ENCODE assay signal across 18 cellular contexts in the genomic region with DNA sequence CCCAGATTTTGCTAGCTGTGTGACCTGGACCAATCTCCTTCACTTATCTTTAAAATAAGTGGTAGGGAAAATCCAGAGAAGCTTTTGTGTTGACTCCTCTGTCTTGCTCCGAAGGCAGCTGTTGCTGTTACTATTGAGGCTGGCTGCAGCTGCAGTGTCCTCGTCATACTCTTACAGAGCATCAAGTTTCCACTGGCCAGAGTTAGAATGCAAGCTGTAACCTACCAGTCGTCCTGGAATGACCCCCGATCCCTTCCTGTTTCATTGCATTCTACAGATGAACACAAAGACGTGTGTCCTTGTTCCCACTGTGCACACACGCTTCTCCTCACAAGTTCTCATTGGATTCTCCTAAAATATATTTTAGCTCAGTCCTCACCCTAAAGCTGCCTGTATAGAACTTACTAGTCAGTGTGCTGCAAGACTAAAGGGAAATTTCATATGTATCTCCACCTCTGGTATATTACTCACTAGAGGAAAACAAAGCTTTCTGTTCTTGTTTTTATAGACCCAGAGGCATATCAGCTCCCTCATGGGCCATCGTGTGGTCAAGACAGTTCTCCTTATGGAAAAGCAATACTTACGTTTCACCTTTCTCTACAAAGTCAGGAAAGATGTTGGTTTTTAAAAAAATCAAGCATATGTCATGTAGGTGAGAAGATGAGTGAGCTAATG.
A peak's percentile ranks its signal among the peaks of the same experiment; 100 is the strongest.
DNase-seq lines count a peak whose midpoint lies in the region; ATAC-seq and TF ChIP-seq lines count a peak whose summit lies in the region.
"Had no signal": no experiment of that assay in that cellular context is flagged by ENCODE, and none has a peak within 500 bp of the region (broad histone marks: within the 10 kb centered on the region; RNA-seq: fewer than 3 reads in every experiment).

No MANE protein-coding gene starts in this region.

- H3K9me3 Mint-ChIP-seq in WTC11: no peaks in the 10 kb centered on the region
- H3K9me3 Mint-ChIP-seq: activated T-cell treated with anti-CD3 and anti-CD28 coated beads, Interleukin-2, amount 50 U/mL, for 4 hours; stimulated activated naive CD8-positive, alpha-beta T cell treated with anti-CD3 and anti-CD28 coated beads, Interleukin-15, Interleukin-2, amounts not matched to agents 100 ng/mL and 50 ng/mL, for 24 hours had no signal

- ATAC-seq in WTC11: peak; percentile 55
- ATAC-seq in HG02610 (IDR thresholded peaks at IDR 0.05; ENCODE audit: unreplicated experiment): no peak
- ATAC-seq in HG03139 (IDR thresholded peaks at IDR 0.05; ENCODE audit: unreplicated experiment): no peak
- ATAC-seq in GM21619 (IDR thresholded peaks at IDR 0.05; ENCODE audit: unreplicated experiment): no peak
- ATAC-seq: activated CD4-positive, alpha-beta T cell treated with anti-CD3 and anti-CD28 coated beads for 36 hours; activated T-cell treated with anti-CD3 and anti-CD28 coated beads, Interleukin-2, amount 50 U/mL, for 4 hours; T-cell had no signal

- no peaks in the 10 kb centered on the region for H3K4me1 Mint-ChIP-seq in WTC11
- H3K4me1 Mint-ChIP-seq: activated CD4-positive, alpha-beta T cell treated with anti-CD3 and anti-CD28 coated beads for 36 hours; CD4-positive, CD25-positive, alpha-beta regulatory T cell; T-cell had no signal

- no peak for TF ChIP-seq POLR2A in sigmoid colon (IDR thresholded peaks at IDR 0.05)

- no peak overlapping the region for H3K27ac Mint-ChIP-seq in WTC11
- H3K27ac Mint-ChIP-seq: activated CD4-positive, alpha-beta T cell treated with anti-CD3 and anti-CD28 coated beads for 36 hours; CD4-positive, CD25-positive, alpha-beta regulatory T cell; stimulated activated naive CD8-positive, alpha-beta T cell treated with anti-CD3 and anti-CD28 coated beads, Interleukin-15, Interleukin-2, amounts not matched to agents 100 ng/mL and 50 ng/mL, for 24 hours; T-cell had no signal

- no peaks in the 10 kb centered on the region for H3K9me3 ChIP-seq in left ventricle myocardium inferior (replicated peaks)
- H3K9me3 ChIP-seq in sigmoid colon: no peaks in the 10 kb centered on the region

- peak; percentile 23 for DNase-seq in HCEC 1CT
- DNase-seq in WTC11 (ENCODE audit: low spot score): no peak
- peak; percentile 33 for DNase-seq in left ventricle myocardium inferior
- peak; percentile 65 for DNase-seq in sigmoid colon
- DNase-seq in H4 (ENCODE audit: low spot score): no peak
- DNase-seq: activated CD4-positive, alpha-beta T cell treated with anti-CD3 and anti-CD28 coated beads for 36 hours; activated T-cell treated with anti-CD3 and anti-CD28 coated beads, Interleukin-2, amount 50 U/mL, for 4 hours; CD4-positive, CD25-positive, alpha-beta regulatory T cell; GF-D8; KBM-7; NCI-H1930; stimulated activated CD4-positive, alpha-beta T cell treated with anti-CD3 and anti-CD28 coated beads, Interleukin-4, amount 100 ng/mL, for 24 hours; T-cell had no signal

- H3K4me1 ChIP-seq in left ventricle myocardium inferior (peaks cover 18% of the 10 kb centered on the region), sigmoid colon (no peaks in the 10 kb centered on the region)
- H3K4me1 ChIP-seq: parathyroid adenoma had no signal

- POLR2A ChIA-PET in WTC11 (lab: Charles Lee): no interaction called here

- CTCF ChIA-PET in WTC11 (lab: Charles Lee): interaction anchor here (1.4 kb wide), 1 partner anchor 350 kb away, joined by 4 read pairs; no protein-coding TSS in a partner anchor

- no peaks in the 10 kb centered on the region for H3K27me3 Mint-ChIP-seq in WTC11 (ENCODE audit: low read depth)
- H3K27me3 Mint-ChIP-seq: CD4-positive, CD25-positive, alpha-beta regulatory T cell; stimulated activated naive CD8-positive, alpha-beta T cell treated with anti-CD3 and anti-CD28 coated beads, Interleukin-15, Interleukin-2, amounts not matched to agents 100 ng/mL and 50 ng/mL, for 24 hours had no signal

- H3K27ac ChIP-seq in left ventricle myocardium inferior (replicated peaks) (no peak overlapping the region), sigmoid colon (no peak overlapping the region)
- H3K27ac ChIP-seq: parathyroid adenoma had no signal

- H3K27me3 ChIP-seq in left ventricle myocardium inferior (ENCODE audit: low read depth) (no peaks in the 10 kb centered on the region), sigmoid colon (no peaks in the 10 kb centered on the region)

- 58 to 70% methylated on average over 8 of the region's 8 CpGs for WGBS in sigmoid colon, 2 donors

- no peak for TF ChIP-seq CTCF in WTC11 (IDR thresholded peaks at IDR 0.05)
- no peak for TF ChIP-seq CTCF in left ventricle myocardium inferior (IDR thresholded peaks at IDR 0.05; ENCODE audit: borderline replicate concordance)
- no peak for TF ChIP-seq CTCF in sigmoid colon (IDR thresholded peaks at IDR 0.05)

- intact Hi-C loops in left ventricle myocardium inferior (cut with micrococcal nuclease): loop anchor here (10.0 kb wide), 1 partner anchor 249 kb away; no protein-coding TSS in a partner anchor
- intact Hi-C loops in sigmoid colon (cut with DNase I): no loop called here

- no peak overlapping the region for H3K4me3 Mint-ChIP-seq in WTC11
- H3K4me3 Mint-ChIP-seq: activated CD4-positive, alpha-beta T cell treated with anti-CD3 and anti-CD28 coated beads for 36 hours; activated T-cell treated with anti-CD3 and anti-CD28 coated beads, Interleukin-2, amount 50 U/mL, for 4 hours; CD4-positive, CD25-positive, alpha-beta regulatory T cell; stimulated activated naive CD8-positive, alpha-beta T cell treated with anti-CD3 and anti-CD28 coated beads, Interleukin-15, Interleukin-2, amounts not matched to agents 100 ng/mL and 50 ng/mL, for 24 hours; T-cell had no signal

- H3K36me3 Mint-ChIP-seq in WTC11: no peaks in the 10 kb centered on the region
- H3K36me3 Mint-ChIP-seq: CD4-positive, CD25-positive, alpha-beta regulatory T cell; T-cell had no signal

- no peak for TF ChIP-seq EP300 in sigmoid colon (IDR thresholded peaks at IDR 0.05)

- H3K4me3 ChIP-seq in left ventricle myocardium inferior (no peak overlapping the region), sigmoid colon (no peak overlapping the region)

- H3K36me3 ChIP-seq in left ventricle myocardium inferior (no peaks in the 10 kb centered on the region), sigmoid colon (no peaks in the 10 kb centered on the region)

TF ChIP-seq in WTC11, 78 proteins besides CTCF, POLR2A, EP300 and RAD21:
- TF ChIP-seq MYBL2 (CRISPR knock-in tag; IDR thresholded peaks at IDR 0.05): no peak
- TF ChIP-seq, protein P1, sequence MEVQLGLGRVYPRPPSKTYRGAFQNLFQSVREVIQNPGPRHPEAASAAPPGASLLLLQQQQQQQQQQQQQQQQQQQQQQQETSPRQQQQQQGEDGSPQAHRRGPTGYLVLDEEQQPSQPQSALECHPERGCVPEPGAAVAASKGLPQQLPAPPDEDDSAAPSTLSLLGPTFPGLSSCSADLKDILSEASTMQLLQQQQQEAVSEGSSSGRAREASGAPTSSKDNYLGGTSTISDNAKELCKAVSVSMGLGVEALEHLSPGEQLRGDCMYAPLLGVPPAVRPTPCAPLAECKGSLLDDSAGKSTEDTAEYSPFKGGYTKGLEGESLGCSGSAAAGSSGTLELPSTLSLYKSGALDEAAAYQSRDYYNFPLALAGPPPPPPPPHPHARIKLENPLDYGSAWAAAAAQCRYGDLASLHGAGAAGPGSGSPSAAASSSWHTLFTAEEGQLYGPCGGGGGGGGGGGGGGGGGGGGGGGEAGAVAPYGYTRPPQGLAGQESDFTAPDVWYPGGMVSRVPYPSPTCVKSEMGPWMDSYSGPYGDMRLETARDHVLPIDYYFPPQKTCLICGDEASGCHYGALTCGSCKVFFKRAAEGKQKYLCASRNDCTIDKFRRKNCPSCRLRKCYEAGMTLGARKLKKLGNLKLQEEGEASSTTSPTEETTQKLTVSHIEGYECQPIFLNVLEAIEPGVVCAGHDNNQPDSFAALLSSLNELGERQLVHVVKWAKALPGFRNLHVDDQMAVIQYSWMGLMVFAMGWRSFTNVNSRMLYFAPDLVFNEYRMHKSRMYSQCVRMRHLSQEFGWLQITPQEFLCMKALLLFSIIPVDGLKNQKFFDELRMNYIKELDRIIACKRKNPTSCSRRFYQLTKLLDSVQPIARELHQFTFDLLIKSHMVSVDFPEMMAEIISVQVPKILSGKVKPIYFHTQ (CRISPR knock-in tag; IDR thresholded peaks at IDR 0.05): no peak
- no peak for TF ChIP-seq ZBTB21 (CRISPR knock-in tag; IDR thresholded peaks at IDR 0.05; ENCODE audit: borderline replicate concordance)
- no peak for TF ChIP-seq EMX1 (CRISPR knock-in tag; IDR thresholded peaks at IDR 0.05)
- TF ChIP-seq SP1 (CRISPR knock-in tag; conservative IDR thresholded peaks at IDR 0.05): no peak
- no peak for TF ChIP-seq ERG (CRISPR knock-in tag; IDR thresholded peaks at IDR 0.05)
- TF ChIP-seq, protein P2, sequence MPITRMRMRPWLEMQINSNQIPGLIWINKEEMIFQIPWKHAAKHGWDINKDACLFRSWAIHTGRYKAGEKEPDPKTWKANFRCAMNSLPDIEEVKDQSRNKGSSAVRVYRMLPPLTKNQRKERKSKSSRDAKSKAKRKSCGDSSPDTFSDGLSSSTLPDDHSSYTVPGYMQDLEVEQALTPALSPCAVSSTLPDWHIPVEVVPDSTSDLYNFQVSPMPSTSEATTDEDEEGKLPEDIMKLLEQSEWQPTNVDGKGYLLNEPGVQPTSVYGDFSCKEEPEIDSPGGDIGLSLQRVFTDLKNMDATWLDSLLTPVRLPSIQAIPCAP (CRISPR knock-in tag; IDR thresholded peaks at IDR 0.05): no peak
- TF ChIP-seq ETV6 (CRISPR knock-in tag; IDR thresholded peaks at IDR 0.05): no peak
- TF ChIP-seq, protein P3, sequence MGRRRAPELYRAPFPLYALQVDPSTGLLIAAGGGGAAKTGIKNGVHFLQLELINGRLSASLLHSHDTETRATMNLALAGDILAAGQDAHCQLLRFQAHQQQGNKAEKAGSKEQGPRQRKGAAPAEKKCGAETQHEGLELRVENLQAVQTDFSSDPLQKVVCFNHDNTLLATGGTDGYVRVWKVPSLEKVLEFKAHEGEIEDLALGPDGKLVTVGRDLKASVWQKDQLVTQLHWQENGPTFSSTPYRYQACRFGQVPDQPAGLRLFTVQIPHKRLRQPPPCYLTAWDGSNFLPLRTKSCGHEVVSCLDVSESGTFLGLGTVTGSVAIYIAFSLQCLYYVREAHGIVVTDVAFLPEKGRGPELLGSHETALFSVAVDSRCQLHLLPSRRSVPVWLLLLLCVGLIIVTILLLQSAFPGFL (CRISPR knock-in tag; IDR thresholded peaks at IDR 0.05; ENCODE audit: borderline replicate concordance): no peak
- TF ChIP-seq GRHL2 (CRISPR knock-in tag; IDR thresholded peaks at IDR 0.05; ENCODE audit: insufficient replicate concordance, severe bottlenecking): no peak

Comparison
In these comparisons a context has a peak if more than half of its experiments do, and no peak if none do; other contexts are left out.
1. DNase-seq: peak in HCEC 1CT (single experiment), left ventricle myocardium inferior (single experiment) and sigmoid colon (single experiment); none in WTC11 (single experiment) and H4 (single experiment).